In genomic region chr2:185219981-185220380, GRCh38 we compare ENCODE assay signal across 16 cellular contexts.
DNase-seq lines count a peak whose midpoint lies in the region; ATAC-seq and TF ChIP-seq lines count a peak whose summit lies in the region.
"Had no signal": no experiment of that assay in that cellular context is flagged by ENCODE, and none has a peak within 500 bp of the region (broad histone marks: within the 10 kb centered on the region; RNA-seq: fewer than 3 reads in every experiment).

No MANE protein-coding gene starts in this region.

- no peak for ATAC-seq in activated naive CD8-positive, alpha-beta T cell treated with anti-CD3 and anti-CD28 coated beads, Interleukin-2, amount 50 U/mL, for 24 hours
- no peak for ATAC-seq in stimulated activated memory B cell treated with anti-CD40 and anti-IgM and Interleukin-4, amounts not matched to agents 10 μg/mL and 1 μg/mL and 100 μg/mL, for 72 hours
- ATAC-seq: activated CD8-positive, alpha-beta T cell treated with anti-CD3 and anti-CD28 coated beads for 36 hours; stimulated activated naive CD8-positive, alpha-beta T cell treated with anti-CD3 and anti-CD28 coated beads, Interleukin-15, Interleukin-2, amounts not matched to agents 100 U/mL and 50 U/mL, for 24 hours had no signal

- H3K9me3 Mint-ChIP-seq in neural crest cell: no peaks in the 10 kb centered on the region
- peaks cover 4% of the 10 kb centered on the region for H3K9me3 Mint-ChIP-seq in activated naive CD8-positive, alpha-beta T cell treated with anti-CD3 and anti-CD28 coated beads, Interleukin-2, amount 50 U/mL, for 24 hours
- no peaks in the 10 kb centered on the region for H3K9me3 Mint-ChIP-seq in stimulated activated memory B cell treated with anti-CD40 and anti-IgM and Interleukin-4, amounts not matched to agents 10 μg/mL and 1 μg/mL and 100 μg/mL, for 72 hours
- H3K9me3 Mint-ChIP-seq: activated CD8-positive, alpha-beta T cell treated with anti-CD3 and anti-CD28 coated beads for 36 hours had no signal

- H3K27ac Mint-ChIP-seq in neural crest cell (ENCODE audit: unreplicated experiment): peak overlapping the region; percentile 39
- no peak overlapping the region for H3K27ac Mint-ChIP-seq in activated naive CD8-positive, alpha-beta T cell treated with anti-CD3 and anti-CD28 coated beads, Interleukin-2, amount 50 U/mL, for 24 hours
- H3K27ac Mint-ChIP-seq in stimulated activated memory B cell treated with anti-CD40 and anti-IgM and Interleukin-4, amounts not matched to agents 10 μg/mL and 1 μg/mL and 100 μg/mL, for 72 hours: no peak overlapping the region
- H3K27ac Mint-ChIP-seq: activated CD8-positive, alpha-beta T cell treated with anti-CD3 and anti-CD28 coated beads for 36 hours had no signal

- no peak for TF ChIP-seq CTCF in neural crest cell (conservative IDR thresholded peaks at IDR 0.05)

- peak; percentile 99 for DNase-seq in G401 (ENCODE audit: low spot score)
- DNase-seq in NCI-H524 treated with DMSO at 0.1 percent for 48 hours (lab: John Stamatoyannopoulos, UW): peak; percentile 12
- DNase-seq in cerebellar nuclear complex (lab: John Stamatoyannopoulos, UW): peak; percentile 74 to 90
- DNase-seq in neural crest cell (ENCODE audit: low read depth, low spot score): no peak
- DNase-seq in activated naive CD8-positive, alpha-beta T cell treated with anti-CD3 and anti-CD28 coated beads, Interleukin-2, amount 50 U/mL, for 24 hours: no peak
- no peak for DNase-seq in NCI-H82 treated with DMSO at 0.1 percent for 48 hours (lab: John Stamatoyannopoulos, UW; ENCODE audit: unreplicated experiment)
- DNase-seq in AG08396 (ENCODE audit: low spot score): no peak
- DNase-seq: activated CD8-positive, alpha-beta T cell treated with anti-CD3 and anti-CD28 coated beads for 36 hours; activated gamma-delta T cell; BE2C; DMS153; NCI-H2081; ovary; spleen; stimulated activated naive CD8-positive, alpha-beta T cell treated with anti-CD3 and anti-CD28 coated beads, Interleukin-15, Interleukin-2, amounts not matched to agents 100 U/mL and 50 U/mL, for 24 hours had no signal

- H3K36me3 Mint-ChIP-seq in neural crest cell (ENCODE audit: low read depth): no peaks in the 10 kb centered on the region
- H3K36me3 Mint-ChIP-seq in activated naive CD8-positive, alpha-beta T cell treated with anti-CD3 and anti-CD28 coated beads, Interleukin-2, amount 50 U/mL, for 24 hours (ENCODE audit: low read depth): no peaks in the 10 kb centered on the region
- no peaks in the 10 kb centered on the region for H3K36me3 Mint-ChIP-seq in stimulated activated memory B cell treated with anti-CD40 and anti-IgM and Interleukin-4, amounts not matched to agents 10 μg/mL and 1 μg/mL and 100 μg/mL, for 72 hours

- H3K27me3 Mint-ChIP-seq in neural crest cell (ENCODE audit: low read depth): no peaks in the 10 kb centered on the region
- no peaks in the 10 kb centered on the region for H3K27me3 Mint-ChIP-seq in activated naive CD8-positive, alpha-beta T cell treated with anti-CD3 and anti-CD28 coated beads, Interleukin-2, amount 50 U/mL, for 24 hours
- no peaks in the 10 kb centered on the region for H3K27me3 Mint-ChIP-seq in stimulated activated memory B cell treated with anti-CD40 and anti-IgM and Interleukin-4, amounts not matched to agents 10 μg/mL and 1 μg/mL and 100 μg/mL, for 72 hours
- H3K27me3 Mint-ChIP-seq: activated CD8-positive, alpha-beta T cell treated with anti-CD3 and anti-CD28 coated beads for 36 hours had no signal

- in situ Hi-C loops in G401 (cut with HindIII; ENCODE audit: low sequenced_read_pairs): no loop called here

- H3K4me1 Mint-ChIP-seq in neural crest cell: peaks cover 4% of the 10 kb centered on the region
- no peaks in the 10 kb centered on the region for H3K4me1 Mint-ChIP-seq in activated naive CD8-positive, alpha-beta T cell treated with anti-CD3 and anti-CD28 coated beads, Interleukin-2, amount 50 U/mL, for 24 hours
- no peaks in the 10 kb centered on the region for H3K4me1 Mint-ChIP-seq in stimulated activated memory B cell treated with anti-CD40 and anti-IgM and Interleukin-4, amounts not matched to agents 10 μg/mL and 1 μg/mL and 100 μg/mL, for 72 hours

- H3K4me3 Mint-ChIP-seq in neural crest cell: no peak overlapping the region
- H3K4me3 Mint-ChIP-seq in activated naive CD8-positive, alpha-beta T cell treated with anti-CD3 and anti-CD28 coated beads, Interleukin-2, amount 50 U/mL, for 24 hours: no peak overlapping the region
- no peak overlapping the region for H3K4me3 Mint-ChIP-seq in stimulated activated memory B cell treated with anti-CD40 and anti-IgM and Interleukin-4, amounts not matched to agents 10 μg/mL and 1 μg/mL and 100 μg/mL, for 72 hours
- H3K4me3 Mint-ChIP-seq: activated CD8-positive, alpha-beta T cell treated with anti-CD3 and anti-CD28 coated beads for 36 hours had no signal

Comparison
In these comparisons a context has a peak if more than half of its experiments do, and no peak if none do; other contexts are left out.
1. DNase-seq: peak in G401 (single experiment), NCI-H524 treated with DMSO at 0.1 percent for 48 hours (single experiment) and cerebellar nuclear complex (2 of 2); none in neural crest cell (single experiment), activated naive CD8-positive, alpha-beta T cell treated with anti-CD3 and anti-CD28 coated beads, Interleukin-2, amount 50 U/mL, for 24 hours (single experiment), NCI-H82 treated with DMSO at 0.1 percent for 48 hours (single experiment) and AG08396 (single experiment).